In the genomic region with DNA sequence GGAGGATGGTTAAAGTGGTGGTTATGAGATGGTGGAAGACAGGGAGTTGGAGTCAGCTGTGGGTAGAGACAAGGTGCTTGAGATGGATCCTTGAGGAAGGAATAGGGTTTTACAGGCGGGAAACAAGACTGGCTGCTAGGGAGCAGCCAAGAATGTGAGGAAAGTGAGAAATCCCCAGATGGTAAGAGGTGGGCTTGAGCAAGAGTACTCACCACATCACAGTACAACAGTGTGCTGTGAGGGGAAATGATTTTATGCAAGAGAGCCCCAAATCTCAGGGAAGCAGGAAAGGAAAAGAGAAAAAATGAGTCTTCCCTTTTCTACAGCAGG, we compare ENCODE assay signal across 2 cellular contexts.
TF ChIP-seq lines count a peak whose summit lies in the region.

No MANE protein-coding gene starts in this region.

TF ChIP-seq in H1, 55 proteins besides CTCF, POLR2A, EP300 and RAD21:
- TF ChIP-seq, protein P1, sequence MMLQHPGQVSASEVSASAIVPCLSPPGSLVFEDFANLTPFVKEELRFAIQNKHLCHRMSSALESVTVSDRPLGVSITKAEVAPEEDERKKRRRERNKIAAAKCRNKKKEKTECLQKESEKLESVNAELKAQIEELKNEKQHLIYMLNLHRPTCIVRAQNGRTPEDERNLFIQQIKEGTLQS (IDR thresholded peaks at IDR 0.05; ENCODE audit: insufficient read depth, low read depth, low read length) = no peak
- TF ChIP-seq CBX5 (IDR thresholded peaks at IDR 0.05; ENCODE audit: low read depth, low read length) (no peak), HDAC6 (IDR thresholded peaks at IDR 0.05; ENCODE audit: low read depth, low read length) (no peak), CREB1 (IDR thresholded peaks at IDR 0.05) (no peak), FOSL1 (IDR thresholded peaks at IDR 0.05; ENCODE audit: insufficient read depth, low read depth, low read length) (no peak), SP1 (IDR thresholded peaks at IDR 0.05; ENCODE audit: low read depth, low read length) (no peak), BACH1 (IDR thresholded peaks at IDR 0.05; ENCODE audit: low read length) (no peak), GTF2F1 (IDR thresholded peaks at IDR 0.05; ENCODE audit: borderline replicate concordance, low read depth, low read length) (no peak), POU5F1 (IDR thresholded peaks at IDR 0.05; ENCODE audit: low read depth, low read length) (no peak), NRF1 (IDR thresholded peaks at IDR 0.05; ENCODE audit: low read depth, low read length) (no peak), ASH2L (IDR thresholded peaks at IDR 0.05; ENCODE audit: low read length) (no peak), SUZ12 (IDR thresholded peaks at IDR 0.05; ENCODE audit: low read length) (no peak), RBBP5 (IDR thresholded peaks at IDR 0.05; ENCODE audit: borderline replicate concordance, low read depth, low read length) (no peak), MAX (IDR thresholded peaks at IDR 0.05) (no peak)
- TF ChIP-seq, protein P2, sequence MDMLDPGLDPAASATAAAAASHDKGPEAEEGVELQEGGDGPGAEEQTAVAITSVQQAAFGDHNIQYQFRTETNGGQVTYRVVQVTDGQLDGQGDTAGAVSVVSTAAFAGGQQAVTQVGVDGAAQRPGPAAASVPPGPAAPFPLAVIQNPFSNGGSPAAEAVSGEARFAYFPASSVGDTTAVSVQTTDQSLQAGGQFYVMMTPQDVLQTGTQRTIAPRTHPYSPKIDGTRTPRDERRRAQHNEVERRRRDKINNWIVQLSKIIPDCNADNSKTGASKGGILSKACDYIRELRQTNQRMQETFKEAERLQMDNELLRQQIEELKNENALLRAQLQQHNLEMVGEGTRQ (IDR thresholded peaks at IDR 0.05; ENCODE audit: low read length) = no peak

TF ChIP-seq in GM12891, 5 proteins besides CTCF, POLR2A, EP300 and RAD21:
- no peak for TF ChIP-seq POLR2AphosphoS5 (IDR thresholded peaks at IDR 0.05; ENCODE audit: low read depth, low read length)
- TF ChIP-seq SPI1 (IDR thresholded peaks at IDR 0.05; ENCODE audit: low read depth, low read length) = no peak
- TF ChIP-seq TAF1 (IDR thresholded peaks at IDR 0.05; ENCODE audit: low read depth, low read length) = no peak
- TF ChIP-seq PAX5 (IDR thresholded peaks at IDR 0.05; ENCODE audit: insufficient read depth, low read length, severe bottlenecking) = no peak
TF ChIP-seq in GM12891: peak in this region for 0.
